8 cellular contexts compared by ENCODE assay signal in genomic region chr2:153519260-153519875, GRCh38. TPM values are rescaled to one million over a fixed set of nuclear protein-coding genes. Genes with fewer than 3 reads are reported as not detected.
DNase-seq lines count a peak whose midpoint lies in the region; ATAC-seq, FAIRE-seq and TF ChIP-seq lines count a peak whose summit lies in the region.

No MANE protein-coding gene starts in this region.

- intact Hi-C loops in Calu3 (cut with micrococcal nuclease; ENCODE audit: unreplicated experiment) (loop anchor here (1.0 to 10.0 kb wide), 4 partner anchors 356 to 855 kb away; no protein-coding TSS in a partner anchor), HCT116 (cut with micrococcal nuclease) (loop anchor here (1.0 to 5.0 kb wide), 4 partner anchors 356 to 777 kb away; no protein-coding TSS in a partner anchor), pancreas (cut with DNase I) (loop anchor here in 1 of 3 donors (10.0 kb wide), 1 partner anchor 355 kb away; no protein-coding TSS in a partner anchor)

- H3K79me2 ChIP-seq in HCT116 (ENCODE audit: insufficient read depth, low read length), result no peaks in the 10 kb centered on the region

- no peak overlapping the region for H3K9ac ChIP-seq in HCT116 (ENCODE audit: low read length)

- no peak overlapping the region for H2AFZ ChIP-seq in HCT116 (ENCODE audit: low read depth, low read length, poor library complexity, severe bottlenecking)

- H3K27me3 ChIP-seq in HCT116 (ENCODE audit: insufficient read depth, low read length) (no peaks in the 10 kb centered on the region), pancreas (no peaks in the 10 kb centered on the region)

- H3K4me3 Mint-ChIP-seq in Calu3 (ENCODE audit: low read depth, unreplicated experiment), result no peak overlapping the region

- BruUV-seq in Calu3 (replicated peaks; lab: Mats Ljungman, UMichigan) (no TSS peak), HCT116 (replicated peaks; lab: Mats Ljungman, UMichigan) (no TSS peak)

- H3K36me3 Mint-ChIP-seq in Calu3 (ENCODE audit: insufficient read depth, unreplicated experiment), result no peaks in the 10 kb centered on the region

- peak; percentile 79 for TF ChIP-seq RAD21 in HCT116 (IDR thresholded peaks at IDR 0.05; ENCODE audit: low read depth)

- POLR2A ChIA-PET in HCT116 (lab: Charles Lee), result no interaction called here

- H3K27ac ChIP-seq in HCT116 (ENCODE audit: low read depth, low read length) (no peak overlapping the region), pancreas (no peak overlapping the region)

- H3K4me1 ChIP-seq in HCT116 (ENCODE audit: control insufficient read depth in 1 of 2, insufficient read depth in 2 of 2, low read length in 2 of 2) (no peaks in the 10 kb centered on the region), pancreas (peaks cover 0 to 3% (median 0%) of the 10 kb centered on the region in 3 donors)

- H3K36me3 ChIP-seq in HCT116 (ENCODE audit: control insufficient read depth in 1 of 2, insufficient read depth in 2 of 2, low read length in 2 of 2) (no peaks in the 10 kb centered on the region), pancreas (no peaks in the 10 kb centered on the region)

- no peaks in the 10 kb centered on the region for H3K9me3 ChIP-seq in HCT116 (ENCODE audit: control insufficient read depth in 1 of 2, insufficient read depth in 1 of 2, low read depth in 1 of 2, low read length in 2 of 2)
- no peaks in the 10 kb centered on the region for H3K9me3 ChIP-seq in pancreas

- H3K4me3 ChIP-seq in HCT116 (replicated peaks in 1 of 2; ENCODE audit: low read depth in 1 of 2, low read length in 2 of 2) (no peak overlapping the region), pancreas (no peak overlapping the region)

- H3K4me2 ChIP-seq in HCT116 (ENCODE audit: low read length), result no peak overlapping the region

- H3K27me3 Mint-ChIP-seq in Calu3 (ENCODE audit: unreplicated experiment), result no peaks in the 10 kb centered on the region

- CTCF ChIA-PET in Calu3 (lab: Charles Lee) (interaction anchor here (0.6 kb wide), 1 partner anchor 287 kb away, joined by 3 read pairs; no protein-coding TSS in a partner anchor), HCT116 (lab: Charles Lee) (interaction anchor here (1.3 kb wide), 2 partner anchors 658 to 776 kb away, joined by 3 read pairs; no protein-coding TSS in a partner anchor)

- H3K9me2 ChIP-seq in HCT116 (ENCODE audit: insufficient read depth), result no peaks in the 10 kb centered on the region

- H3K4me1 Mint-ChIP-seq in Calu3 (ENCODE audit: low read depth, unreplicated experiment), result no peaks in the 10 kb centered on the region

- peak; percentile 63 for ATAC-seq in HCT116
- peak in 3 of 4 donors; percentile 60 to 66 (median 66) for ATAC-seq in pancreas
- ATAC-seq in HG03521 (IDR thresholded peaks at IDR 0.05; ENCODE audit: unreplicated experiment), result no peak
- ATAC-seq in GM18867 (IDR thresholded peaks at IDR 0.05; ENCODE audit: unreplicated experiment), result no peak

- peak; percentile 62 for TF ChIP-seq CTCF in Calu3 (IDR thresholded peaks at IDR 0.05; ENCODE audit: unreplicated experiment)
- TF ChIP-seq CTCF in HCT116 (IDR thresholded peaks at IDR 0.05 in 2 of 3, conservative IDR thresholded peaks at IDR 0.05 in 1 of 3; ENCODE audit: borderline replicate concordance in 1 of 3, insufficient read depth in 1 of 3, low read depth in 2 of 3, low read length in 2 of 3), result peak; percentile 58 to 82 (median 67)
- TF ChIP-seq CTCF in pancreas (IDR thresholded peaks at IDR 0.05), result peak; percentile 24 to 80 (median 66)

- DNase-seq in Calu3, result peak; percentile 54
- peak; percentile 55 for DNase-seq in HCT116 (ENCODE audit: low read depth, low spot score)
- peak; percentile 1 for DNase-seq in NCI-H524 treated with DMSO at 0.1 percent for 48 hours (lab: John Stamatoyannopoulos, UW)
- peak; percentile 44 for DNase-seq in activated T-cell treated with anti-CD3 and anti-CD28 coated beads for 1 hour (ENCODE audit: low read depth)
- peak; percentile 41 for DNase-seq in fibroblast of peridontal ligament (ENCODE audit: extremely low read depth)
- DNase-seq in pancreas, result peak in 4 of 6 donors; percentile 25 to 84 (median 52)

- no peaks in the 10 kb centered on the region for H4K20me1 ChIP-seq in HCT116 (ENCODE audit: insufficient read depth)

- RAD21 ChIA-PET in HCT116 (lab: Charles Lee; ENCODE audit: low non-redundant PET in 1 of 2, low total read pairs in 2 of 2, uncharacterized antibody in 2 of 2, unreplicated experiment in 2 of 2), result no interaction called here

- no peak overlapping the region for H3K27ac Mint-ChIP-seq in Calu3 (ENCODE audit: unreplicated experiment)

- WGBS in pancreas, 2 donors, result 0% methylated on average over 1 of the region's 1 CpG

- no peak for TF ChIP-seq POLR2A in HCT116 (IDR thresholded peaks at IDR 0.05; ENCODE audit: borderline replicate concordance, extremely low read depth, insufficient read depth, insufficient read length)

- no peaks in the 10 kb centered on the region for H3K9me3 Mint-ChIP-seq in Calu3 (ENCODE audit: low read depth, unreplicated experiment)

- no peak for FAIRE-seq in pancreas (lab: Jason Lieb, UNC)

TF ChIP-seq in HCT116, 20 proteins besides CTCF, POLR2A, EP300 and RAD21:
- TF ChIP-seq TCF7L2 (IDR thresholded peaks at IDR 0.05; ENCODE audit: borderline replicate concordance, extremely low read depth, insufficient read depth, insufficient read length) (no peak), EGR1 (IDR thresholded peaks at IDR 0.05; ENCODE audit: low read depth) (no peak), MAX (IDR thresholded peaks at IDR 0.05) (no peak), CBX3 (IDR thresholded peaks at IDR 0.05; ENCODE audit: low read depth) (0 out of 2 replicates have a peak, but pooled peaks have one; percentile 19), YY1 (IDR thresholded peaks at IDR 0.05; ENCODE audit: extremely low read depth, insufficient replicate concordance, low read depth, low read length) (no peak)
TF ChIP-seq in HCT116: peak in this region for 1.

RNA-seq across cellular contexts. Expression of gene RPRM, which starts 40.8 kb away (rescaled TPM):
- total RNA-seq in Calu3 (2022) (1.0 and 2.1 TPM in 2 replicates), HCT116 (2021; ENCODE audit: unreplicated experiment) (not detected), pancreas (under 1 TPM in 1 of 6 donors, not detected in 5; 0.16 TPM)
- polyA plus RNA-seq in HCT116 (2012), result 0.08 and 0.29 TPM in 2 replicates
- under 1 TPM; 0.23 to 0.42 TPM for polyA plus RNA-seq in pancreas

Comparison
In these comparisons a context has a peak if more than half of its experiments do, and no peak if none do; other contexts are left out.
1. DNase-seq: peak in every context shown above with its lines; median percentile 55 in HCT116; 54 in Calu3; 52 in pancreas; 44 in activated T-cell treated with anti-CD3 and anti-CD28 coated beads for 1 hour; 41 in fibroblast of peridontal ligament; 1 in NCI-H524 treated with DMSO at 0.1 percent for 48 hours.
2. ATAC-seq: peak in HCT116 (single experiment) and pancreas (3 of 4); none in HG03521 (single experiment) and GM18867 (single experiment).
3. Peak in every context shown above with its lines, with median percentiles within 50 percentile points of each other: CTCF ChIP-seq.